Comparison of ENCODE assay signal across 9 cellular contexts in genomic region chr20:37564388-37565133, GRCh38. TPM values are rescaled to one million over a fixed set of nuclear protein-coding genes. Genes with fewer than 3 reads are reported as not detected.
DNase-seq lines count a peak whose midpoint lies in the region; ATAC-seq and TF ChIP-seq lines count a peak whose summit lies in the region.
"Had no signal": no experiment of that assay in that cellular context is flagged by ENCODE, and none has a peak within 500 bp of the region (broad histone marks: within the 10 kb centered on the region; RNA-seq: fewer than 3 reads in every experiment).

No MANE protein-coding gene starts in this region.

- H3K36me3 ChIP-seq in SJCRH30, result no peaks in the 10 kb centered on the region

- peaks cover 0 to 1% (median 0%) of the 10 kb centered on the region in 6 donors for H3K9me3 Mint-ChIP-seq in immature natural killer cell

- no peak overlapping the region for H3K27ac Mint-ChIP-seq in immature natural killer cell

- H3K27me3 ChIP-seq in SJCRH30, result 0 out of 2 replicates have a peak, but pooled peaks cover 4% of the 10 kb centered on the region

- no peak for ATAC-seq in GM18861 (IDR thresholded peaks at IDR 0.05; ENCODE audit: unreplicated experiment)

- in situ Hi-C loops in astrocyte of the cerebellum (cut with HindIII; ENCODE audit: low sequenced_read_pairs), result no loop called here

- peak; percentile 66 for DNase-seq in COLO829 (ENCODE audit: low spot score)
- peak; percentile 59 for DNase-seq in HT-29 (ENCODE audit: low spot score)
- peak; percentile 59 to 84 for DNase-seq in SJCRH30
- DNase-seq in astrocyte of the cerebellum (ENCODE audit: low read depth), result no peak
- DNase-seq in immature natural killer cell, result peak; percentile 15 to 27 (median 23)
- DNase-seq in stimulated activated CD4-positive, alpha-beta T cell treated with anti-CD3 and anti-CD28 coated beads, Interleukin-1b, Interleukin-23, amount 100 ng/mL, for 24 hours (ENCODE audit: low read depth in 4 of 4, low spot score in 1 of 4), result peak; percentile 3 to 43 (median 24)
- DNase-seq in NCI-H226, result no peak

- no peaks in the 10 kb centered on the region for H3K4me1 Mint-ChIP-seq in immature natural killer cell

- H3K4me3 Mint-ChIP-seq in immature natural killer cell, result no peak overlapping the region

- H3K4me1 ChIP-seq in SJCRH30, result peaks cover 37% of the 10 kb centered on the region

- no peaks in the 10 kb centered on the region for H3K9me3 ChIP-seq in SJCRH30 (replicated peaks)

- peak; percentile 95 for TF ChIP-seq CTCF in astrocyte of the cerebellum (IDR thresholded peaks at IDR 0.05; ENCODE audit: low read depth, low read length, missing control alignments)

- peaks cover 10 to 22% (median 12%) of the 10 kb centered on the region in 3 donors for H3K27me3 Mint-ChIP-seq in immature natural killer cell (ENCODE audit: low read depth in 3 of 3)

- H3K36me3 Mint-ChIP-seq in immature natural killer cell, result no peaks in the 10 kb centered on the region

- H3K4me3 ChIP-seq in SJCRH30, result no peak overlapping the region
- no peak overlapping the region for H3K4me3 ChIP-seq in astrocyte of the cerebellum (ENCODE audit: low read depth, low read length)
- H3K4me3 ChIP-seq: skin epidermis had no signal

- H3K27ac ChIP-seq in SJCRH30, result no peak overlapping the region
- H3K27ac ChIP-seq: skin epidermis had no signal

RNA-seq across cellular contexts. Expression of gene BLCAP, which starts 36.9 kb away (rescaled TPM):
- total RNA-seq in HT-29 (2014; rRNA removed; shearing (Covaris generic)), result 108 and 115 TPM in 2 replicates
- 172 and 191 TPM in 2 replicates for total RNA-seq in SJCRH30 (2014; rRNA removed; shearing (Covaris generic))
- 10 to 100 TPM; 56.1 to 64.9 (median 63.5) TPM for polyA plus RNA-seq in immature natural killer cell

RNA-seq across cellular contexts. Expression of gene NNAT, which starts 43.5 kb away (rescaled TPM):
- 2.1 TPM in 1 of 2 replicates, not detected in the other for total RNA-seq in HT-29 (2014; rRNA removed; shearing (Covaris generic))
- total RNA-seq in SJCRH30 (2014; rRNA removed; shearing (Covaris generic)), result not detected in 2 replicates
- under 1 TPM in 1 of 3 donors, not detected in 2; 0.20 TPM for polyA plus RNA-seq in immature natural killer cell

Comparison
In these comparisons a context has a peak if more than half of its experiments do, and no peak if none do; other contexts are left out.
1. DNase-seq: peak in COLO829 (single experiment), HT-29 (single experiment), SJCRH30 (2 of 2), immature natural killer cell (3 of 3) and stimulated activated CD4-positive, alpha-beta T cell treated with anti-CD3 and anti-CD28 coated beads, Interleukin-1b, Interleukin-23, amount 100 ng/mL, for 24 hours (4 of 4); none in astrocyte of the cerebellum (single experiment) and NCI-H226 (single experiment).